ENCODE assay signal across 2 cellular contexts in the genomic region with DNA sequence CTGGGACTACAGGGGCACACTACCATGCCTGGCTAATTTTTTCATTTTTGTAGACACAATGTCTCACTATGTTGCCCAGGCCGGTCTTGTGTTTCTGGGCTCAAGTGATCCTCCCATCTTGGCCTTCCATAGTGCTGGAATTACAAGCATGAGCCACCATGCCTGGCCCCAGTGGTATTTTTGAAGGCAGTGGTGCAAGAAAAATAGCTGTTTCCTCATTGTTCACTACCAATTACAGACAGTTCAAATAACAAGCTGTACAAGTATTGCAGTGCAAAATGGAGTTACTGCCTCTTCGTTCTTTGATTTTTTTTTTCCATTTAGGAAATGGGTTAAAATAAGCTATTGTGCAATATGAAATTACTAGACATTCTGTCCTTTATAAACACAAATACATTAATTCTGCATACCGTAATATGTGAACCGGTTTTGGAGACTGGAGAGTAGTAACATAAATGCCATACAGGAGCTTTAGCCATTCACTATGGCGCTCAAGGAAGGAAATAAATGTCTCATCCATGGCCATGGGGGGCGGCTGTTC.
TF ChIP-seq lines count a peak whose summit lies in the region.

No MANE protein-coding gene starts in this region.

TF ChIP-seq in HepG2, 621 proteins besides CTCF, POLR2A, EP300 and RAD21:
- no peak for TF ChIP-seq REPIN1 (CRISPR knock-in tag; IDR thresholded peaks at IDR 0.05; ENCODE audit: borderline replicate concordance, low read depth)
- TF ChIP-seq CEBPB (IDR thresholded peaks at IDR 0.05; ENCODE audit: borderline replicate concordance, low read depth, low read length) = peak; percentile 36; the same call in 1 of the 2 replicates

TF ChIP-seq in Ishikawa, 13 proteins besides CTCF, POLR2A, EP300 and RAD21:
- TF ChIP-seq CEBPB (IDR thresholded peaks at IDR 0.05) = 0 out of 2 replicates have a peak, but pooled peaks have one; percentile 23
- no peak for TF ChIP-seq ZBTB7A (IDR thresholded peaks at IDR 0.05; ENCODE audit: low read depth)
TF ChIP-seq in Ishikawa: peak in this region for 1.
